In genomic region chr19:35232912-35233311, GRCh38 we compare ENCODE assay signal across 17 cellular contexts. TPM values are rescaled to one million over a fixed set of nuclear protein-coding genes. Genes with fewer than 3 reads are reported as not detected.
A peak's percentile ranks its signal among the peaks of the same experiment; 100 is the strongest.
DNase-seq lines count a peak whose midpoint lies in the region; ATAC-seq, FAIRE-seq and TF ChIP-seq lines count a peak whose summit lies in the region.
"Had no signal": no experiment of that assay in that cellular context is flagged by ENCODE, and none has a peak within 500 bp of the region (broad histone marks: within the 10 kb centered on the region; RNA-seq: fewer than 3 reads in every experiment).

No MANE protein-coding gene starts in this region.

- H3K27ac Mint-ChIP-seq in osteocyte (ENCODE audit: unreplicated experiment), result no peak overlapping the region

- no peaks in the 10 kb centered on the region for H3K27me3 ChIP-seq in bronchial epithelial cell (ENCODE audit: control insufficient read depth, insufficient read depth, low read length)

- H3K27me3 Mint-ChIP-seq in osteocyte (ENCODE audit: unreplicated experiment), result peaks cover 7% of the 10 kb centered on the region
- H3K27me3 Mint-ChIP-seq: CD4-positive, alpha-beta memory T cell had no signal

- ATAC-seq in HG02970 (IDR thresholded peaks at IDR 0.05; ENCODE audit: low FRiP score, unreplicated experiment), result no peak
- ATAC-seq: HCT116 had no signal

- TF ChIP-seq CTCF in bronchial epithelial cell (IDR thresholded peaks at IDR 0.05; ENCODE audit: insufficient read depth, low read length, severe bottlenecking) (no peak), osteocyte (IDR thresholded peaks at IDR 0.05) (no peak)

- no peaks in the 10 kb centered on the region for H3K4me1 Mint-ChIP-seq in osteocyte (ENCODE audit: unreplicated experiment)

- H3K36me3 ChIP-seq in bronchial epithelial cell (ENCODE audit: control insufficient read depth, insufficient read depth, low read length), result no peaks in the 10 kb centered on the region

- no peaks in the 10 kb centered on the region for H3K9me3 Mint-ChIP-seq in osteocyte (ENCODE audit: unreplicated experiment)

- no peaks in the 10 kb centered on the region for H3K36me3 Mint-ChIP-seq in osteocyte (ENCODE audit: unreplicated experiment)
- H3K36me3 Mint-ChIP-seq: CD4-positive, alpha-beta memory T cell had no signal

- FAIRE-seq in bronchial epithelial cell (lab: Jason Lieb, UNC), result peak; percentile 18

- DNase-seq in DMS53 (lab: John Stamatoyannopoulos, UW) (peak; percentile 53), DMS53 treated with DMSO at 0.1 percent for 48 hours (lab: John Stamatoyannopoulos, UW; ENCODE audit: unreplicated experiment) (no peak), bronchial epithelial cell (ENCODE audit: low read depth) (no peak), osteocyte (ENCODE audit: extremely low spot score, unreplicated experiment) (peak; percentile 40), NCI-H524 treated with DMSO at 0.1 percent for 48 hours (lab: John Stamatoyannopoulos, UW) (no peak)
- DNase-seq: CD4-positive, alpha-beta memory T cell; DMS79 treated with DMSO at 0.1 percent for 48 hours; KBM-7; NCI-H1417 treated with DMSO at 0.1 percent for 48 hours; NCI-H1930; NCI-H748 treated with DMSO at 0.1 percent for 48 hours; OCI-M1; SIG-M5 had no signal

- no peak overlapping the region for H3K4me3 ChIP-seq in bronchial epithelial cell (ENCODE audit: low read depth, low read length)

- no peak overlapping the region for H3K4me3 Mint-ChIP-seq in osteocyte (ENCODE audit: unreplicated experiment)
- H3K4me3 Mint-ChIP-seq: CD4-positive, alpha-beta memory T cell had no signal

RNA-seq across cellular contexts. Expression of gene FAM187B, which starts 4.4 kb away (rescaled TPM):
- total RNA-seq in bronchial epithelial cell (not detected in 2 replicates), osteocyte (not detected in 2 replicates)
- total RNA-seq: CD4-positive, alpha-beta memory T cell; G401; RPMI7951 had no signal

RNA-seq across cellular contexts. Expression of gene LSR, which starts 15.9 kb away (rescaled TPM):
- 11.3 and 27.0 TPM in 2 replicates for total RNA-seq in bronchial epithelial cell
- 0.29 and 0.83 TPM in 2 replicates for total RNA-seq in osteocyte

RNA-seq across cellular contexts. Expression of gene USF2, which starts 35.9 kb away (rescaled TPM):
- total RNA-seq in bronchial epithelial cell (60.8 and 67.3 TPM in 2 replicates), osteocyte (112 and 115 TPM in 2 replicates)

RNA-seq across cellular contexts. Expression of gene HAMP, which starts 49.4 kb away (rescaled TPM):
- not detected in 2 replicates for total RNA-seq in bronchial epithelial cell
- 0.68 TPM in 1 of 2 replicates, not detected in the other for total RNA-seq in osteocyte
- total RNA-seq: G401, RPMI7951 had no signal

RNA-seq across cellular contexts. Expression of gene MAG, which starts 59.0 kb away (rescaled TPM):
- total RNA-seq in bronchial epithelial cell (not detected in 2 replicates), osteocyte (not detected in 2 replicates)
- total RNA-seq: CD4-positive, alpha-beta memory T cell; G401; RPMI7951 had no signal

Comparison
In these comparisons a context has a peak if more than half of its experiments do, and no peak if none do; other contexts are left out.
1. DNase-seq: peak in DMS53 (single experiment) and osteocyte (single experiment); none in DMS53 treated with DMSO at 0.1 percent for 48 hours (single experiment), bronchial epithelial cell (single experiment) and NCI-H524 treated with DMSO at 0.1 percent for 48 hours (single experiment).